2 cellular contexts compared by ENCODE assay signal in the genomic region with DNA sequence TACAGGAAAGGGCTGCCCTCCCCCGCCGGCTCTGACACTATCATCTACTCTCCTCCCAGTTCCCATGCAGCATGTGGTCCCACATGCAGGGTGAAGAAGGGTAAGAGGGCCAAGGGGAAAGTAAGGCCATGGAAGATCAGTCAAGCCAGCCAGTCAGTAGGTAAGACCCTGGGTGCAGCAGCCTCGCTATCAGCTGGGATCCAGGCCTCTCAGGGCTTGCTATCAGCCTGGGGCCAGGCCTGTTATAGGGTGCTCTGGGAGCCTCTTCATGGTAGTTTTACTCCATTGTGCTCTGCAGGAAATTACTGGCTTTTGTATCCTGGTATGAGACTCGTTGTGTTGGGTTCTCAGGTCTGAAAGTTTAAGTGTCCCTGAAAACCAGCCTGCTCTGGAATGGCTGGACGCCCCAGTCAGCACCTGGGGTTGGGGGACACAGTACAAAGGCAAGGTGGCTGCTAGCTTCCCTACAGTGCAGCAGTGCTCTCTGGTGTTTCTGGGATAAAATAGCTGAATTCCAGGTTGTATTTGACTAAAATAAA.
TF ChIP-seq lines count a peak whose summit lies in the region.

No MANE protein-coding gene starts in this region.

TF ChIP-seq in GM23338, 12 proteins besides CTCF, POLR2A, EP300 and RAD21 (continues in another document):
- TF ChIP-seq EZH2 (IDR thresholded peaks at IDR 0.05; ENCODE audit: low read depth, unreplicated experiment) (no peak), JUNB (IDR thresholded peaks at IDR 0.05; ENCODE audit: unreplicated experiment) (no peak), POLR2AphosphoS5 (IDR thresholded peaks at IDR 0.05; ENCODE audit: low read depth) (no peak), NANOG (IDR thresholded peaks at IDR 0.05; ENCODE audit: borderline replicate concordance) (no peak), STAT1 (IDR thresholded peaks at IDR 0.05; ENCODE audit: unreplicated experiment) (no peak), ZNF331 (CRISPR knock-in tag; IDR thresholded peaks at IDR 0.05; ENCODE audit: low read depth) (no peak), ZNF114 (CRISPR knock-in tag; IDR thresholded peaks at IDR 0.05) (no peak), EZH2phosphoT487 (IDR thresholded peaks at IDR 0.05; ENCODE audit: unreplicated experiment) (no peak), CREB1 (CRISPR knock-in tag; IDR thresholded peaks at IDR 0.05; ENCODE audit: low read depth) (no peak)
- TF ChIP-seq, protein P1, sequence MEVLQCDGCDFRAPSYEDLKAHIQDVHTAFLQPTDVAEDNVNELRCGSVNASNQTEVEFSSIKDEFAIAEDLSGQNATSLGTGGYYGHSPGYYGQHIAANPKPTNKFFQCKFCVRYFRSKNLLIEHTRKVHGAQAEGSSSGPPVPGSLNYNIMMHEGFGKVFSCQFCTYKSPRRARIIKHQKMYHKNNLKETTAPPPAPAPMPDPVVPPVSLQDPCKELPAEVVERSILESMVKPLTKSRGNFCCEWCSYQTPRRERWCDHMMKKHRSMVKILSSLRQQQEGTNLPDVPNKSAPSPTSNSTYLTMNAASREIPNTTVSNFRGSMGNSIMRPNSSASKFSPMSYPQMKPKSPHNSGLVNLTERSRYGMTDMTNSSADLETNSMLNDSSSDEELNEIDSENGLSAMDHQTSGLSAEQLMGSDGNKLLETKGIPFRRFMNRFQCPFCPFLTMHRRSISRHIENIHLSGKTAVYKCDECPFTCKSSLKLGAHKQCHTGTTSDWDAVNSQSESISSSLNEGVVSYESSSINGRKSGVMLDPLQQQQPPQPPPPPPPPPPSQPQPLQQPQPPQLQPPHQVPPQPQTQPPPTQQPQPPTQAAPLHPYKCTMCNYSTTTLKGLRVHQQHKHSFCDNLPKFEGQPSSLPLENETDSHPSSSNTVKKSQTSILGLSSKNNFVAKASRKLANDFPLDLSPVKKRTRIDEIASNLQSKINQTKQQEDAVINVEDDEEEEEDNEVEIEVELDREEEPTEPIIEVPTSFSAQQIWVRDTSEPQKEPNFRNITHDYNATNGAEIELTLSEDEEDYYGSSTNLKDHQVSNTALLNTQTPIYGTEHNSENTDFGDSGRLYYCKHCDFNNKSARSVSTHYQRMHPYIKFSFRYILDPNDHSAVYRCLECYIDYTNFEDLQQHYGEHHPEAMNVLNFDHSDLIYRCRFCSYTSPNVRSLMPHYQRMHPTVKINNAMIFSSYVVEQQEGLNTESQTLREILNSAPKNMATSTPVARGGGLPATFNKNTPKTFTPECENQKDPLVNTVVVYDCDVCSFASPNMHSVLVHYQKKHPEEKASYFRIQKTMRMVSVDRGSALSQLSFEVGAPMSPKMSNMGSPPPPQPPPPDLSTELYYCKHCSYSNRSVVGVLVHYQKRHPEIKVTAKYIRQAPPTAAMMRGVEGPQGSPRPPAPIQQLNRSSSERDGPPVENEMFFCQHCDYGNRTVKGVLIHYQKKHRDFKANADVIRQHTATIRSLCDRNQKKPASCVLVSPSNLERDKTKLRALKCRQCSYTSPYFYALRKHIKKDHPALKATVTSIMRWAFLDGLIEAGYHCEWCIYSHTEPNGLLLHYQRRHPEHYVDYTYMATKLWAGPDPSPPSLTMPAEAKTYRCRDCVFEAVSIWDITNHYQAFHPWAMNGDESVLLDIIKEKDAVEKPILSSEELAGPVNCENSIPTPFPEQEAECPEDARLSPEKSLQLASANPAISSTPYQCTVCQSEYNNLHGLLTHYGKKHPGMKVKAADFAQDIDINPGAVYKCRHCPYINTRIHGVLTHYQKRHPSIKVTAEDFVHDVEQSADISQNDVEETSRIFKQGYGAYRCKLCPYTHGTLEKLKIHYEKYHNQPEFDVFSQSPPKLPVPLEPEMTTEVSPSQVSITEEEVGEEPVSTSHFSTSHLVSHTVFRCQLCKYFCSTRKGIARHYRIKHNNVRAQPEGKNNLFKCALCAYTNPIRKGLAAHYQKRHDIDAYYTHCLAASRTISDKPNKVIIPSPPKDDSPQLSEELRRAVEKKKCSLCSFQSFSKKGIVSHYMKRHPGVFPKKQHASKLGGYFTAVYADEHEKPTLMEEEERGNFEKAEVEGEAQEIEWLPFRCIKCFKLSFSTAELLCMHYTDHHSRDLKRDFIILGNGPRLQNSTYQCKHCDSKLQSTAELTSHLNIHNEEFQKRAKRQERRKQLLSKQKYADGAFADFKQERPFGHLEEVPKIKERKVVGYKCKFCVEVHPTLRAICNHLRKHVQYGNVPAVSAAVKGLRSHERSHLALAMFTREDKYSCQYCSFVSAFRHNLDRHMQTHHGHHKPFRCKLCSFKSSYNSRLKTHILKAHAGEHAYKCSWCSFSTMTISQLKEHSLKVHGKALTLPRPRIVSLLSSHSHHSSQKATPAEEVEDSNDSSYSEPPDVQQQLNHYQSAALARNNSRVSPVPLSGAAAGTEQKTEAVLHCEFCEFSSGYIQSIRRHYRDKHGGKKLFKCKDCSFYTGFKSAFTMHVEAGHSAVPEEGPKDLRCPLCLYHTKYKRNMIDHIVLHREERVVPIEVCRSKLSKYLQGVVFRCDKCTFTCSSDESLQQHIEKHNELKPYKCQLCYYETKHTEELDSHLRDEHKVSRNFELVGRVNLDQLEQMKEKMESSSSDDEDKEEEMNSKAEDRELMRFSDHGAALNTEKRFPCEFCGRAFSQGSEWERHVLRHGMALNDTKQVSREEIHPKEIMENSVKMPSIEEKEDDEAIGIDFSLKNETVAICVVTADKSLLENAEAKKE (CRISPR knock-in tag; IDR thresholded peaks at IDR 0.05): no peak
- TF ChIP-seq, protein P2, sequence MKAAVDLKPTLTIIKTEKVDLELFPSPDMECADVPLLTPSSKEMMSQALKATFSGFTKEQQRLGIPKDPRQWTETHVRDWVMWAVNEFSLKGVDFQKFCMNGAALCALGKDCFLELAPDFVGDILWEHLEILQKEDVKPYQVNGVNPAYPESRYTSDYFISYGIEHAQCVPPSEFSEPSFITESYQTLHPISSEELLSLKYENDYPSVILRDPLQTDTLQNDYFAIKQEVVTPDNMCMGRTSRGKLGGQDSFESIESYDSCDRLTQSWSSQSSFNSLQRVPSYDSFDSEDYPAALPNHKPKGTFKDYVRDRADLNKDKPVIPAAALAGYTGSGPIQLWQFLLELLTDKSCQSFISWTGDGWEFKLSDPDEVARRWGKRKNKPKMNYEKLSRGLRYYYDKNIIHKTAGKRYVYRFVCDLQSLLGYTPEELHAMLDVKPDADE (IDR thresholded peaks at IDR 0.05): no peak

TF ChIP-seq in H1, 55 proteins besides CTCF, POLR2A, EP300 and RAD21:
- no peak for TF ChIP-seq NANOG (IDR thresholded peaks at IDR 0.05; ENCODE audit: insufficient read depth, low read depth, low read length, poor library complexity, severe bottlenecking)
